In the genomic region with DNA sequence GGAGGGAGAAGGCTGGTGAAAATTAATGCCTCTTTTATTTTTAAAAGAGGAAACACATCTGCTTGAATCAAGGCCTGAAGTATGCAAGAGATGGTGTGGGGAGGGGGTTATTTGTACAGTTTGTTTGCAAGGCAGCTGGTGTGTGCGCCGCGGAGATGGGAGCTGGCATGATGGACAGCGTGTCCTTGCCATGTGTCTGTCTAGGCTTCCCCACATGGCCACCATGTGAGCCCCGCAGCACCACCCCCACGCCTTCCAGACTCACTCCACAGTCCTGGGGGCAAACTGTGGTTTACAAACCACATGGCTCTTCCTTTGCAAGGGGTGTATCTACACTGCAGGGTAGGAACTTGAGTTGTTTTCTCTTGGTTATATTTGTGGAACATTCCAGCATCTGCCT, we compare ENCODE assay signal across 20 cellular contexts.
DNase-seq lines count a peak whose midpoint lies in the region; ATAC-seq and TF ChIP-seq lines count a peak whose summit lies in the region.
"Had no signal": no experiment of that assay in that cellular context is flagged by ENCODE, and none has a peak within 500 bp of the region (broad histone marks: within the 10 kb centered on the region; RNA-seq: fewer than 3 reads in every experiment).

No MANE protein-coding gene starts in this region.

- no peak for TF ChIP-seq POLR2A in vagina (IDR thresholded peaks at IDR 0.05)

- H3K9ac ChIP-seq in SK-N-MC (ENCODE audit: insufficient read length) = no peak overlapping the region
- H3K9ac ChIP-seq: parathyroid adenoma had no signal

- no peaks in the 10 kb centered on the region for H3K36me3 ChIP-seq in right atrium auricular region
- H3K36me3 ChIP-seq in SK-N-MC (ENCODE audit: insufficient read depth, low read length) = no peaks in the 10 kb centered on the region
- no peaks in the 10 kb centered on the region for H3K36me3 ChIP-seq in vagina
- H3K36me3 ChIP-seq: upper lobe of left lung had no signal

- peaks cover 0 to 2% of the 10 kb centered on the region in 2 donors for H3K4me1 ChIP-seq in right atrium auricular region
- peaks cover 2% of the 10 kb centered on the region for H3K4me1 ChIP-seq in vagina
- H3K4me1 ChIP-seq: parathyroid adenoma had no signal

- H3K27ac ChIP-seq in right atrium auricular region (no peak overlapping the region), SK-N-MC (peak overlapping the region; percentile 86), vagina (peak overlapping the region; percentile 7)
- H3K27ac ChIP-seq: epithelial cell of prostate, parathyroid adenoma, RWPE1, upper lobe of left lung had no signal

- H3K9me3 ChIP-seq in right atrium auricular region = no peaks in the 10 kb centered on the region
- no peaks in the 10 kb centered on the region for H3K9me3 ChIP-seq in SK-N-MC (ENCODE audit: low read depth, low read length)
- no peaks in the 10 kb centered on the region for H3K9me3 ChIP-seq in vagina
- H3K9me3 ChIP-seq: upper lobe of left lung had no signal

- no peak overlapping the region for H3K4me3 ChIP-seq in right atrium auricular region
- peak overlapping the region; percentile 38 for H3K4me3 ChIP-seq in SK-N-MC
- H3K4me3 ChIP-seq in vagina = no peak overlapping the region
- H3K4me3 ChIP-seq: smooth muscle cell, upper lobe of left lung had no signal

- DNase-seq in Right ventricle myocardium superior (no peak), right atrium auricular region (ENCODE audit: low spot score) (no peak), SK-N-MC (ENCODE audit: low read depth, low spot score) (no peak), left ventricle myocardium superior (peak; percentile 41), vagina (ENCODE audit: extremely low spot score in 2 of 2) (no peak)
- DNase-seq: activated gamma-delta T cell treated with Interleukin-2 at 50 U/mL for 16 hours, aorta, Calu3, cortex of kidney, kidney, NCI-H2081 treated with DMSO at 0.1 percent for 48 hours, upper lobe of left lung had no signal

- ATAC-seq in Right ventricle myocardium superior (ENCODE audit: poor library complexity) (peak; percentile 56), left ventricle myocardium superior (peak; percentile 49), HG02623 (IDR thresholded peaks at IDR 0.05; ENCODE audit: unreplicated experiment) (no peak), HG03469 (IDR thresholded peaks at IDR 0.05; ENCODE audit: unreplicated experiment) (no peak), HG02885 (IDR thresholded peaks at IDR 0.05; ENCODE audit: poor library complexity, unreplicated experiment) (no peak)
- ATAC-seq: stimulated activated effector memory CD8-positive, alpha-beta T cell treated with anti-CD3 and anti-CD28 coated beads, Interleukin-12 subunit alpha, Interleukin-12 subunit beta, amount 100 ng/mL, for 72 hours had no signal

- intact Hi-C loops in Right ventricle myocardium superior (cut with DNase I) (no loop called here), left ventricle myocardium superior (cut with micrococcal nuclease) (no loop called here), vagina (cut with DNase I) (no loop called here)

- no peak for TF ChIP-seq CTCF in right atrium auricular region (IDR thresholded peaks at IDR 0.05)
- no peak for TF ChIP-seq CTCF in vagina (IDR thresholded peaks at IDR 0.05)

- H3K27me3 ChIP-seq in right atrium auricular region = no peaks in the 10 kb centered on the region
- no peaks in the 10 kb centered on the region for H3K27me3 ChIP-seq in vagina
- H3K27me3 ChIP-seq: upper lobe of left lung had no signal

Comparison
In these comparisons a context has a peak if more than half of its experiments do, and no peak if none do; other contexts are left out.
1. ATAC-seq: peak in Right ventricle myocardium superior (single experiment) and left ventricle myocardium superior (single experiment); none in HG02623 (single experiment), HG03469 (single experiment) and HG02885 (single experiment).
2. H3K27ac ChIP-seq: peak in SK-N-MC (single experiment) and vagina (single experiment); none in right atrium auricular region (0 of 2).